ENCODE assay signal across 15 cellular contexts in genomic region chr15:51199541-51199940, GRCh38.
DNase-seq lines count a peak whose midpoint lies in the region; ATAC-seq and TF ChIP-seq lines count a peak whose summit lies in the region.
"Had no signal": no experiment of that assay in that cellular context is flagged by ENCODE, and none has a peak within 500 bp of the region (broad histone marks: within the 10 kb centered on the region; RNA-seq: fewer than 3 reads in every experiment).

No MANE protein-coding gene starts in this region.

- no peak for TF ChIP-seq CTCF in GM13977 (IDR thresholded peaks at IDR 0.05; ENCODE audit: extremely low read depth, insufficient read depth, missing control alignments)

- no peak for ATAC-seq in HG03354 (IDR thresholded peaks at IDR 0.05; ENCODE audit: poor library complexity, severe bottlenecking, unreplicated experiment)
- ATAC-seq: CD8-positive, alpha-beta T cell; GM12878; HCT116 had no signal

- in situ Hi-C loops in GM13977 (cut with MboI; ENCODE audit: low pct_unique_long_range_greater_than_20kb, low sequenced_read_pairs, unreplicated experiment), result no loop called here

- DNase-seq in NCI-H524 treated with DMSO at 0.1 percent for 48 hours (lab: John Stamatoyannopoulos, UW) (peak; percentile 70), NCI-H82 treated with DMSO at 0.1 percent for 48 hours (lab: John Stamatoyannopoulos, UW; ENCODE audit: unreplicated experiment) (peak; percentile 7), myocyte (ENCODE audit: low read depth) (peak; percentile 78), GM13977 (ENCODE audit: low spot score) (no peak)
- no peak for DNase-seq in activated naive CD4-positive, alpha-beta T cell treated with anti-CD3 and anti-CD28 coated beads, Interleukin-2, amount 50 U/mL, for 16 hours
- DNase-seq: Caco-2; CD4-positive, CD25-positive, alpha-beta regulatory T cell; CD8-positive, alpha-beta T cell; DMS153; DND-41; GDM1; H9 had no signal

Comparison
In these comparisons a context has a peak if more than half of its experiments do, and no peak if none do; other contexts are left out.
1. DNase-seq: peak in NCI-H524 treated with DMSO at 0.1 percent for 48 hours (single experiment), NCI-H82 treated with DMSO at 0.1 percent for 48 hours (single experiment) and myocyte (single experiment); none in activated naive CD4-positive, alpha-beta T cell treated with anti-CD3 and anti-CD28 coated beads, Interleukin-2, amount 50 U/mL, for 16 hours (single experiment) and GM13977 (single experiment).